2 cellular contexts compared by ENCODE assay signal in genomic region chr16:53036711-53037110, GRCh38. TPM values are rescaled to one million over a fixed set of nuclear protein-coding genes. Genes with fewer than 3 reads are reported as not detected.
"Had no signal": no experiment of that assay in that cellular context is flagged by ENCODE, and none has a peak within 500 bp of the region (broad histone marks: within the 10 kb centered on the region; RNA-seq: fewer than 3 reads in every experiment).

No MANE protein-coding gene starts in this region.

RNA-seq across cellular contexts. Expression of gene CHD9NB, which starts 16.0 kb away (rescaled TPM):
- total RNA-seq: activated B cell treated with CpG ODN at 0.5 μM for 24 hours; activated T-cell treated with anti-CD3 and anti-CD28 coated beads, Interleukin-2, amount 50 U/mL, for 4 hours had no signal
